16 cellular contexts compared by ENCODE assay signal in the genomic region with DNA sequence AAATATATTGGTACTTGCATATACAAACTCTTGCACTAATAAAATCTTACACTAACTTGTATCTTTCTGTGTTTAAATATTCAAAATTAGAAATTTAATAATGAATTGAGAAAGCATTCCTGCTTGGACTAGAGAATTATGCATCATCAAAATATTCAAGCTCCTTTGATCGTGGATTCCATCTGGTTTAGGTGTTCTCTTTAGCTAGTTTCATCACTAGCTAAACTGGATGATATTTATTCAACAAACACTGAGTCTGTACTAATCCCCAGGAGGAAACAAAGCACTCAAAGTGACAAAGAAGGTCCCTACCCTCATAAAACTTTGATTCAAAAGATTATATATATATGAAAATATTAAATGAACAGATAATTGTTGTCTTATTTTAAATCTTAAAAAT.
"Had no signal": no experiment of that assay in that cellular context is flagged by ENCODE, and none has a peak within 500 bp of the region (broad histone marks: within the 10 kb centered on the region; RNA-seq: fewer than 3 reads in every experiment).

No MANE protein-coding gene starts in this region.

- H3K27me3 ChIP-seq: body of pancreas, suprapubic skin had no signal

- DNase-seq: activated CD4-positive, alpha-beta T cell treated with anti-CD3 and anti-CD28 coated beads, Interleukin-2, amount 50 U/mL, for 48 hours; activated naive CD4-positive, alpha-beta T cell treated with anti-CD3 and anti-CD28 coated beads, Interleukin-2, amount 10 ng/mL, durations not matched to agents 7 days and 5 days; activated T-cell treated with anti-CD3 and anti-CD28 coated beads, Interleukin-2, amount 50 U/mL, for 1 hour; body of pancreas; dermis blood vessel endothelial cell; endodermal cell; left cardiac atrium; midbrain; T-helper 1 cell; T1000; WERI-Rb-1 had no signal

- H3K36me3 ChIP-seq: prostate gland, suprapubic skin, WERI-Rb-1 had no signal

- H3K27ac ChIP-seq: body of pancreas, prostate gland, suprapubic skin, WERI-Rb-1 had no signal

- ATAC-seq: body of pancreas, esophagus mucosa, left cardiac atrium, sciatic nerve had no signal

- H3K9me3 ChIP-seq: body of pancreas, prostate gland, suprapubic skin had no signal

- H3K4me1 ChIP-seq: body of pancreas, prostate gland, suprapubic skin had no signal

- H3K4me3 ChIP-seq: body of pancreas, lung, prostate gland, suprapubic skin had no signal
